ENCODE assay signal across 1 cellular context in genomic region chr6:107847844-107848802, GRCh38.
TF ChIP-seq lines count a peak whose summit lies in the region.

No MANE protein-coding gene starts in this region.

TF ChIP-seq in HepG2, 621 proteins besides CTCF, POLR2A, EP300 and RAD21 (continued from another document and continues in another):
- TF ChIP-seq CBFB (CRISPR knock-in tag; IDR thresholded peaks at IDR 0.05) (peak; percentile 62), TFDP1 (CRISPR knock-in tag; IDR thresholded peaks at IDR 0.05; ENCODE audit: borderline replicate concordance) (peak; percentile 59; the same call in 1 of the 2 replicates), GATAD2A (CRISPR knock-in tag; IDR thresholded peaks at IDR 0.05) (peak; percentile 61), ZNF276 (CRISPR knock-in tag; IDR thresholded peaks at IDR 0.05; ENCODE audit: low read depth) (0 out of 2 replicates have a peak, but pooled peaks have one; percentile 75), KMT2A (CRISPR knock-in tag; IDR thresholded peaks at IDR 0.05) (0 out of 2 replicates have a peak, but pooled peaks have one; percentile 25), TFAP4 (IDR thresholded peaks at IDR 0.05; ENCODE audit: borderline replicate concordance, low read depth) (no peak), POGK (CRISPR knock-in tag; conservative IDR thresholded peaks at IDR 0.05) (peak; percentile 81), KLF13 (CRISPR knock-in tag; IDR thresholded peaks at IDR 0.05) (no peak), ZNF879 (CRISPR knock-in tag; IDR thresholded peaks at IDR 0.05) (no peak), HDAC2 (CRISPR knock-in tag; IDR thresholded peaks at IDR 0.05) (peak; percentile 56; the same call in 1 of the 2 replicates), ZNF567 (CRISPR knock-in tag; IDR thresholded peaks at IDR 0.05; ENCODE audit: borderline replicate concordance) (no peak), BCL6 (CRISPR knock-in tag; IDR thresholded peaks at IDR 0.05) (peak; percentile 17; the same call in 1 of the 2 replicates), ZNF670 (CRISPR knock-in tag; IDR thresholded peaks at IDR 0.05; ENCODE audit: borderline replicate concordance) (0 out of 2 replicates have a peak, but pooled peaks have one; percentile 31), ARNT2 (CRISPR knock-in tag; IDR thresholded peaks at IDR 0.05; ENCODE audit: low read depth) (peak; percentile 76; the same call in 1 of the 2 replicates), ZNF597 (CRISPR knock-in tag; IDR thresholded peaks at IDR 0.05) (no peak), CENPBD1 (CRISPR knock-in tag; IDR thresholded peaks at IDR 0.05; ENCODE audit: borderline replicate concordance, low read depth) (no peak), ZNF777 (CRISPR knock-in tag; IDR thresholded peaks at IDR 0.05) (0 out of 2 replicates have a peak, but pooled peaks have one; percentile 29), CBX5 (CRISPR knock-in tag; IDR thresholded peaks at IDR 0.05; ENCODE audit: borderline replicate concordance) (peak; percentile 72; the same call in 1 of the 2 replicates), XRCC5 (optimal IDR thresholded peaks at IDR 0.05; ENCODE audit: low read length) (peak; percentile 82), ISL2 (CRISPR knock-in tag; IDR thresholded peaks at IDR 0.05) (peak; percentile 48; the same call in 1 of the 2 replicates), HDAC1 (CRISPR knock-in tag; IDR thresholded peaks at IDR 0.05) (peak; percentile 39; the same call in 1 of the 2 replicates), ZNF780A (CRISPR knock-in tag; IDR thresholded peaks at IDR 0.05) (no peak), ZNF616 (CRISPR knock-in tag; IDR thresholded peaks at IDR 0.05; ENCODE audit: low read depth) (peak; percentile 66; the same call in 1 of the 2 replicates), KLF16 (CRISPR knock-in tag; IDR thresholded peaks at IDR 0.05) (peak in 1 of 2 experiments; percentile 75; a peak in 1 of 4 replicates), THRA (CRISPR knock-in tag; IDR thresholded peaks at IDR 0.05; ENCODE audit: borderline replicate concordance) (peak; percentile 48; the same call in 1 of the 2 replicates), ZNF318 (CRISPR knock-in tag; IDR thresholded peaks at IDR 0.05) (no peak), PRDM4 (CRISPR knock-in tag; IDR thresholded peaks at IDR 0.05; ENCODE audit: borderline replicate concordance) (no peak), ATF3 (CRISPR knock-in tag; IDR thresholded peaks at IDR 0.05) (peak; percentile 39; the same call in 1 of the 2 replicates), TAF15 (IDR thresholded peaks at IDR 0.05; ENCODE audit: low read depth, low read length, poor library complexity, severe bottlenecking) (no peak), ZMAT5 (CRISPR knock-in tag; IDR thresholded peaks at IDR 0.05; ENCODE audit: borderline replicate concordance, low read depth) (no peak), IKZF4 (CRISPR knock-in tag; IDR thresholded peaks at IDR 0.05; ENCODE audit: borderline replicate concordance, low read depth, not compliant biosample characterization) (no peak), SATB2 (CRISPR knock-in tag; IDR thresholded peaks at IDR 0.05) (no peak), BRF2 (CRISPR knock-in tag; IDR thresholded peaks at IDR 0.05) (0 out of 2 replicates have a peak, but pooled peaks have one; percentile 64)
